8 cellular contexts compared by ENCODE assay signal in genomic region chr1:23483327-23484252, GRCh38. TPM values are rescaled to one million over a fixed set of nuclear protein-coding genes. Genes with fewer than 3 reads are reported as not detected.
DNase-seq lines count a peak whose midpoint lies in the region; ATAC-seq and TF ChIP-seq lines count a peak whose summit lies in the region.

TSS of gene ASAP3 (minus strand) at chr1:23484179. CDS start at chr1:23484133, 46 bp downstream.

- no peaks in the 10 kb centered on the region for H3K27me3 Mint-ChIP-seq in chondrocyte (ENCODE audit: low read depth)

- DNase-seq in stimulated activated CD4-positive, alpha-beta T cell treated with anti-CD3 and anti-CD28 coated beads, Interleukin-15, amount 100 ng/mL, for 24 hours: peak; percentile 9
- DNase-seq in stimulated activated CD4-positive, alpha-beta T cell treated with anti-CD3 and anti-CD28 coated beads, Interleukin-4, amount 100 ng/mL, for 1 hour: no peak
- DNase-seq in RWPE2 (ENCODE audit: low spot score) (no peak), chondrocyte (ENCODE audit: low spot score) (no peak), left lung (peak; percentile 43 to 71), NOMO-1 treated with dmso at 0.1 percent for 144 hours (lab: John Stamatoyannopoulos, UW; ENCODE audit: unreplicated experiment) (no peak)
- DNase-seq in effector CD8-positive, alpha-beta T cell (lab: John Stamatoyannopoulos, UW): no peak

- H3K27me3 ChIP-seq in RWPE2 (ENCODE audit: insufficient read depth, poor library complexity, severe bottlenecking) (no peaks in the 10 kb centered on the region), left lung (peaks cover 0 to 52% of the 10 kb centered on the region in 2 donors), stomach smooth muscle (ENCODE audit: control insufficient read depth in 1 of 2, insufficient read depth in 2 of 2, low read length in 2 of 2) (no peaks in the 10 kb centered on the region)

- ATAC-seq in RWPE2 (ENCODE audit: low read depth): peak; percentile 2; the same call in 1 of the 3 replicates
- ATAC-seq in left lung: peak; percentile 5

- H3K36me3 ChIP-seq in RWPE2 (ENCODE audit: low read depth): no peaks in the 10 kb centered on the region
- H3K36me3 ChIP-seq in left lung: no peaks in the 10 kb centered on the region
- H3K36me3 ChIP-seq in stomach smooth muscle (ENCODE audit: control insufficient read depth in 2 of 2, insufficient read depth in 2 of 2, low read length in 2 of 2): peaks cover 0 to 2% of the 10 kb centered on the region in 2 donors

- peak within 1 kb of the TSS; percentile 58 to 65 for H3K9ac ChIP-seq in stomach smooth muscle (ENCODE audit: low read length in 2 of 2)

- H3K4me3 Mint-ChIP-seq in chondrocyte (ENCODE audit: unreplicated experiment): peak within 1 kb of the TSS; percentile 93

- H3K4me1 Mint-ChIP-seq in chondrocyte (ENCODE audit: low read depth): peaks cover 41% of the 10 kb centered on the region

- TF ChIP-seq CTCF in RWPE2 (IDR thresholded peaks at IDR 0.05; ENCODE audit: poor library complexity, severe bottlenecking) (peak; percentile 23), chondrocyte (IDR thresholded peaks at IDR 0.05) (peak; percentile 68), left lung (IDR thresholded peaks at IDR 0.05) (no peak)

- peak within 1 kb of the TSS; percentile 81 for H3K27ac Mint-ChIP-seq in chondrocyte (ENCODE audit: unreplicated experiment)

- H3K4me3 ChIP-seq in RWPE2 (ENCODE audit: severe bottlenecking): peak within 1 kb of the TSS; percentile 79
- H3K4me3 ChIP-seq in left lung: peak within 1 kb of the TSS; percentile 68 to 73
- peak within 1 kb of the TSS; percentile 81 to 87 for H3K4me3 ChIP-seq in stomach smooth muscle (ENCODE audit: low read length in 2 of 2)

- H3K36me3 Mint-ChIP-seq in chondrocyte (ENCODE audit: low read depth): no peaks in the 10 kb centered on the region

- intact Hi-C loops in left lung (cut with DNase I): no loop called here

- H3K9me3 ChIP-seq in RWPE2 (ENCODE audit: severe bottlenecking) (no peaks in the 10 kb centered on the region), left lung (no peaks in the 10 kb centered on the region), stomach smooth muscle (ENCODE audit: control insufficient read depth in 2 of 2, low read length in 2 of 2) (no peaks in the 10 kb centered on the region)

- no peaks in the 10 kb centered on the region for H3K9me3 Mint-ChIP-seq in chondrocyte (ENCODE audit: low read depth)

- peak within 1 kb of the TSS; percentile 48 for H3K27ac ChIP-seq in RWPE2 (ENCODE audit: poor library complexity, severe bottlenecking)
- H3K27ac ChIP-seq in left lung: peak within 1 kb of the TSS; percentile 70 to 73
- H3K27ac ChIP-seq in stomach smooth muscle (ENCODE audit: low read length): peak within 1 kb of the TSS; percentile 64

- H3K4me1 ChIP-seq in RWPE2 (ENCODE audit: insufficient read depth, poor library complexity, severe bottlenecking) (peaks cover 23% of the 10 kb centered on the region), left lung (peaks cover 9 to 22% of the 10 kb centered on the region in 2 donors), stomach smooth muscle (ENCODE audit: control insufficient read depth, insufficient read depth, low read length) (peaks cover 20% of the 10 kb centered on the region)

RNA-seq across cellular contexts. Expression of gene ASAP3, which starts in this region (rescaled TPM):
- total RNA-seq in chondrocyte (21.9 to 30.8 TPM (median 27.6 TPM) in 3 replicates), left lung (10 to 100 TPM; 35.2 to 43.7 TPM)

Comparison
In these comparisons a context has a peak if more than half of its experiments do, and no peak if none do; other contexts are left out.
1. DNase-seq: peak in stimulated activated CD4-positive, alpha-beta T cell treated with anti-CD3 and anti-CD28 coated beads, Interleukin-15, amount 100 ng/mL, for 24 hours (single experiment) and left lung (2 of 2); none in stimulated activated CD4-positive, alpha-beta T cell treated with anti-CD3 and anti-CD28 coated beads, Interleukin-4, amount 100 ng/mL, for 1 hour (single experiment), RWPE2 (single experiment), chondrocyte (single experiment), NOMO-1 treated with dmso at 0.1 percent for 144 hours (single experiment) and effector CD8-positive, alpha-beta T cell (single experiment).
2. CTCF ChIP-seq: peak in RWPE2 (single experiment) and chondrocyte (single experiment); none in left lung (0 of 2).
3. Peak in every context shown above with its lines, with median percentiles within 50 percentile points of each other: H3K27ac ChIP-seq and H3K4me3 ChIP-seq.